In the genomic region with DNA sequence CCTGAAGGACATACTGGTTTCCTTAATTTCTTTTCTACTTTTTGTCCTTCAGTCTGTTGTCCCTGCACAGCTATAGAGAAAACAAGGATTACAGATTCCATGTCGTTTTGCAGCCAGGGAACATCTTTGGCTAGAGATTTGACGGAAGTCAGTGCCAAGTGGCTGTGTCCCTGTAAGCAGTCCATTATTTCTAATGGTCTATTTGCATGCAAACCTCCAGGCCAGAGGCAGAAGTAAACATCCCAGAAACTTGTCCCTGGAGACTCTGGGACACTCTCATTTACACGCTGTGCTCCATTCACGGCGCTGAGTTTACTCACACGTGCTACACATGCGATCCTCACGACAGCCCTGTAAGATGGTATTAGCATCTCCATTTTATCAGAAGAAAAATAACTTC, we compare ENCODE assay signal across 27 cellular contexts.
"Had no signal": no experiment of that assay in that cellular context is flagged by ENCODE, and none has a peak within 500 bp of the region (broad histone marks: within the 10 kb centered on the region; RNA-seq: fewer than 3 reads in every experiment).

No MANE protein-coding gene starts in this region.

- H3K36me3 Mint-ChIP-seq: immature natural killer cell, mesothelial cell of epicardium had no signal

- H3K27ac ChIP-seq: esophagus muscularis mucosa, lower lobe of right lung, ovary, suprapubic skin, thyroid gland, vagina had no signal

- H3K4me1 Mint-ChIP-seq: immature natural killer cell; mesothelial cell of epicardium; naive thymus-derived CD8-positive, alpha-beta T cell; stimulated activated naive CD8-positive, alpha-beta T cell treated with anti-CD3 and anti-CD28 coated beads, Interleukin-15, amount 100 ng/mL, for 72 hours had no signal

- H3K4me1 ChIP-seq: lower lobe of right lung, thyroid gland, vagina had no signal

- H3K27me3 Mint-ChIP-seq: dendritic cell treated with granulocyte-macrophage colony-stimulating factor and Interleukin-4, amounts not matched to agents 40 ng/mL and 50 ng/mL, for 4 days; naive thymus-derived CD8-positive, alpha-beta T cell; stimulated activated naive CD8-positive, alpha-beta T cell treated with anti-CD3 and anti-CD28 coated beads, Interleukin-15, amount 100 ng/mL, for 72 hours had no signal

- ATAC-seq: left colon; left ventricle myocardium superior; lower lobe of right lung; naive thymus-derived CD8-positive, alpha-beta T cell; sciatic nerve; stimulated activated naive CD8-positive, alpha-beta T cell treated with anti-CD3 and anti-CD28 coated beads, Interleukin-15, amount 100 ng/mL, for 72 hours had no signal

- H3K4me3 Mint-ChIP-seq: dendritic cell treated with granulocyte-macrophage colony-stimulating factor and Interleukin-4, amounts not matched to agents 40 ng/mL and 50 ng/mL, for 4 days; immature natural killer cell; mesothelial cell of epicardium; naive thymus-derived CD8-positive, alpha-beta T cell; stimulated activated naive CD8-positive, alpha-beta T cell treated with anti-CD3 and anti-CD28 coated beads, Interleukin-15, amount 100 ng/mL, for 72 hours had no signal

- H3K9me3 ChIP-seq: esophagus muscularis mucosa, lower lobe of right lung, ovary, suprapubic skin, thyroid gland, vagina had no signal

- H3K27me3 ChIP-seq: esophagus muscularis mucosa, ovary, suprapubic skin, thyroid gland, vagina had no signal

- H3K27ac Mint-ChIP-seq: dendritic cell treated with granulocyte-macrophage colony-stimulating factor and Interleukin-4, amounts not matched to agents 40 ng/mL and 50 ng/mL, for 4 days; immature natural killer cell; mesothelial cell of epicardium; naive thymus-derived CD8-positive, alpha-beta T cell; stimulated activated naive CD8-positive, alpha-beta T cell treated with anti-CD3 and anti-CD28 coated beads, Interleukin-15, amount 100 ng/mL, for 72 hours had no signal

- H3K36me3 ChIP-seq: esophagus muscularis mucosa, lower lobe of right lung, ovary, suprapubic skin, thyroid gland, vagina had no signal

- H3K9me3 Mint-ChIP-seq: mesothelial cell of epicardium; stimulated activated naive CD8-positive, alpha-beta T cell treated with anti-CD3 and anti-CD28 coated beads, Interleukin-15, amount 100 ng/mL, for 72 hours had no signal

- H3K4me2 ChIP-seq: smooth muscle cell had no signal

- DNase-seq: effector memory CD4-positive, alpha-beta T cell; foreskin melanocyte; hypothalamus; immature natural killer cell; islet precursor cell; kidney glomerular epithelial cell; left colon; left ventricle myocardium superior; lower lobe of right lung; naive thymus-derived CD8-positive, alpha-beta T cell; occipital lobe; ovary; stimulated activated CD4-positive, alpha-beta T cell treated with anti-CD3 and anti-CD28 coated beads, Interleukin-12 subunit alpha, Interleukin-12 subunit beta, amount 100 ng/mL, for 4 hours; stimulated activated CD4-positive, alpha-beta T cell treated with anti-CD3 and anti-CD28 coated beads, Interleukin-1b, Interleukin-23, amount 100 ng/mL, for 48 hours; stimulated activated CD4-positive, alpha-beta T cell treated with anti-CD3 and anti-CD28 coated beads, Interleukin-4, amount 100 ng/mL, for 1 hour; stimulated activated CD8-positive, alpha-beta memory T cell treated with anti-CD3 and anti-CD28 coated beads, Interleukin-4, amount 100 ng/mL, for 48 hours; stimulated activated naive CD4-positive, alpha-beta T cell; stimulated activated naive CD8-positive, alpha-beta T cell treated with anti-CD3 and anti-CD28 coated beads, Interleukin-15, amount 100 ng/mL, for 72 hours; thyroid gland; trophoblast cell had no signal

- H3K4me3 ChIP-seq: esophagus muscularis mucosa, lower lobe of right lung, ovary, smooth muscle cell, suprapubic skin, thyroid gland, vagina had no signal
